1 cellular context compared by ENCODE assay signal in genomic region chr10:124916585-124917167, GRCh38.
TF ChIP-seq lines count a peak whose summit lies in the region.

No MANE protein-coding gene starts in this region.

TF ChIP-seq in HepG2, 621 proteins besides CTCF, POLR2A, EP300 and RAD21 (continued from another document and continues in another):
- TF ChIP-seq ZBTB8A (CRISPR knock-in tag; IDR thresholded peaks at IDR 0.05; ENCODE audit: borderline replicate concordance, low read depth) (no peak), SP1 (IDR thresholded peaks at IDR 0.05) (no peak), SP1 (CRISPR knock-in tag; IDR thresholded peaks at IDR 0.05) (peak; percentile 50; the same call in 1 of the 2 replicates), ZC3H13 (CRISPR knock-in tag; IDR thresholded peaks at IDR 0.05) (peak; percentile 59; the same call in 1 of the 2 replicates), KMT2A (CRISPR knock-in tag; IDR thresholded peaks at IDR 0.05) (peak; percentile 93), ZBTB14 (CRISPR knock-in tag; IDR thresholded peaks at IDR 0.05) (peak; percentile 99), ZBTB25 (CRISPR knock-in tag; IDR thresholded peaks at IDR 0.05) (peak; percentile 62; the same call in 1 of the 2 replicates), ZNF564 (CRISPR knock-in tag; IDR thresholded peaks at IDR 0.05) (peak; percentile 79; the same call in 1 of the 2 replicates), GTF3A (CRISPR knock-in tag; conservative IDR thresholded peaks at IDR 0.05) (no peak), HOXA5 (CRISPR knock-in tag; IDR thresholded peaks at IDR 0.05) (peak; percentile 67), JUNB (CRISPR knock-in tag; IDR thresholded peaks at IDR 0.05; ENCODE audit: borderline replicate concordance) (no peak; the same call in 1 of the 2 replicates), TFE3 (CRISPR knock-in tag; IDR thresholded peaks at IDR 0.05) (peak; percentile 36; the same call in 1 of the 2 replicates), ZNF687 (CRISPR knock-in tag; IDR thresholded peaks at IDR 0.05) (peak; percentile 76), EED (CRISPR knock-in tag; IDR thresholded peaks at IDR 0.05) (0 out of 2 replicates have a peak, but pooled peaks have one; percentile 63), KLF12 (CRISPR knock-in tag; IDR thresholded peaks at IDR 0.05; ENCODE audit: borderline replicate concordance) (0 out of 2 replicates have a peak, but pooled peaks have one; percentile 61), DR1 (CRISPR knock-in tag; IDR thresholded peaks at IDR 0.05) (peak; percentile 75), ZNF724P (CRISPR knock-in tag; IDR thresholded peaks at IDR 0.05; ENCODE audit: borderline replicate concordance) (peak; percentile 81), KAT8 (CRISPR knock-in tag; IDR thresholded peaks at IDR 0.05) (peak; percentile 92), ZSCAN20 (CRISPR knock-in tag; IDR thresholded peaks at IDR 0.05; ENCODE audit: borderline replicate concordance) (0 out of 2 replicates have a peak, but pooled peaks have one; percentile 70), SAFB2 (CRISPR knock-in tag; IDR thresholded peaks at IDR 0.05; ENCODE audit: borderline replicate concordance, low read depth) (no peak; the same call in 1 of the 2 replicates), RFX5 (IDR thresholded peaks at IDR 0.05; ENCODE audit: low read depth, low read length) (peak; percentile 70), GATAD1 (CRISPR knock-in tag; IDR thresholded peaks at IDR 0.05) (peak; percentile 92), ZBTB7B (CRISPR knock-in tag; IDR thresholded peaks at IDR 0.05) (peak; percentile 50; the same call in 1 of the 2 replicates), HDAC1 (CRISPR knock-in tag; IDR thresholded peaks at IDR 0.05) (peak; percentile 76), SIN3B (IDR thresholded peaks at IDR 0.05; ENCODE audit: low read length) (peak; percentile 20; the same call in 1 of the 2 replicates), ZNF782 (CRISPR knock-in tag; IDR thresholded peaks at IDR 0.05; ENCODE audit: borderline replicate concordance) (no peak), ZNF776 (CRISPR knock-in tag; IDR thresholded peaks at IDR 0.05) (peak; percentile 61; the same call in 1 of the 2 replicates), ZNF251 (CRISPR knock-in tag; IDR thresholded peaks at IDR 0.05) (no peak), ZNF781 (CRISPR knock-in tag; IDR thresholded peaks at IDR 0.05; ENCODE audit: borderline replicate concordance, not compliant biosample characterization) (no peak), KDM4B (CRISPR knock-in tag; IDR thresholded peaks at IDR 0.05) (no peak), MTA1 (CRISPR knock-in tag; IDR thresholded peaks at IDR 0.05; ENCODE audit: borderline replicate concordance) (peak; percentile 60; the same call in 1 of the 2 replicates), FOXP4 (CRISPR knock-in tag; IDR thresholded peaks at IDR 0.05) (no peak), ZNF207 (IDR thresholded peaks at IDR 0.05; ENCODE audit: borderline replicate concordance) (no peak), FOXC1 (CRISPR knock-in tag; IDR thresholded peaks at IDR 0.05; ENCODE audit: borderline replicate concordance) (peak; percentile 79)
- TF ChIP-seq, protein P1, sequence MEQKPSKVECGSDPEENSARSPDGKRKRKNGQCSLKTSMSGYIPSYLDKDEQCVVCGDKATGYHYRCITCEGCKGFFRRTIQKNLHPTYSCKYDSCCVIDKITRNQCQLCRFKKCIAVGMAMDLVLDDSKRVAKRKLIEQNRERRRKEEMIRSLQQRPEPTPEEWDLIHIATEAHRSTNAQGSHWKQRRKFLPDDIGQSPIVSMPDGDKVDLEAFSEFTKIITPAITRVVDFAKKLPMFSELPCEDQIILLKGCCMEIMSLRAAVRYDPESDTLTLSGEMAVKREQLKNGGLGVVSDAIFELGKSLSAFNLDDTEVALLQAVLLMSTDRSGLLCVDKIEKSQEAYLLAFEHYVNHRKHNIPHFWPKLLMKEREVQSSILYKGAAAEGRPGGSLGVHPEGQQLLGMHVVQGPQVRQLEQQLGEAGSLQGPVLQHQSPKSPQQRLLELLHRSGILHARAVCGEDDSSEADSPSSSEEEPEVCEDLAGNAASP (CRISPR knock-in tag; IDR thresholded peaks at IDR 0.05; ENCODE audit: borderline replicate concordance) = peak; percentile 51; the same call in 1 of the 2 replicates
- TF ChIP-seq, protein P2, sequence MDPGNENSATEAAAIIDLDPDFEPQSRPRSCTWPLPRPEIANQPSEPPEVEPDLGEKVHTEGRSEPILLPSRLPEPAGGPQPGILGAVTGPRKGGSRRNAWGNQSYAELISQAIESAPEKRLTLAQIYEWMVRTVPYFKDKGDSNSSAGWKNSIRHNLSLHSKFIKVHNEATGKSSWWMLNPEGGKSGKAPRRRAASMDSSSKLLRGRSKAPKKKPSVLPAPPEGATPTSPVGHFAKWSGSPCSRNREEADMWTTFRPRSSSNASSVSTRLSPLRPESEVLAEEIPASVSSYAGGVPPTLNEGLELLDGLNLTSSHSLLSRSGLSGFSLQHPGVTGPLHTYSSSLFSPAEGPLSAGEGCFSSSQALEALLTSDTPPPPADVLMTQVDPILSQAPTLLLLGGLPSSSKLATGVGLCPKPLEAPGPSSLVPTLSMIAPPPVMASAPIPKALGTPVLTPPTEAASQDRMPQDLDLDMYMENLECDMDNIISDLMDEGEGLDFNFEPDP (CRISPR knock-in tag; conservative IDR thresholded peaks at IDR 0.05) = no peak; the same call in 1 of the 2 replicates
- TF ChIP-seq, protein P3, sequence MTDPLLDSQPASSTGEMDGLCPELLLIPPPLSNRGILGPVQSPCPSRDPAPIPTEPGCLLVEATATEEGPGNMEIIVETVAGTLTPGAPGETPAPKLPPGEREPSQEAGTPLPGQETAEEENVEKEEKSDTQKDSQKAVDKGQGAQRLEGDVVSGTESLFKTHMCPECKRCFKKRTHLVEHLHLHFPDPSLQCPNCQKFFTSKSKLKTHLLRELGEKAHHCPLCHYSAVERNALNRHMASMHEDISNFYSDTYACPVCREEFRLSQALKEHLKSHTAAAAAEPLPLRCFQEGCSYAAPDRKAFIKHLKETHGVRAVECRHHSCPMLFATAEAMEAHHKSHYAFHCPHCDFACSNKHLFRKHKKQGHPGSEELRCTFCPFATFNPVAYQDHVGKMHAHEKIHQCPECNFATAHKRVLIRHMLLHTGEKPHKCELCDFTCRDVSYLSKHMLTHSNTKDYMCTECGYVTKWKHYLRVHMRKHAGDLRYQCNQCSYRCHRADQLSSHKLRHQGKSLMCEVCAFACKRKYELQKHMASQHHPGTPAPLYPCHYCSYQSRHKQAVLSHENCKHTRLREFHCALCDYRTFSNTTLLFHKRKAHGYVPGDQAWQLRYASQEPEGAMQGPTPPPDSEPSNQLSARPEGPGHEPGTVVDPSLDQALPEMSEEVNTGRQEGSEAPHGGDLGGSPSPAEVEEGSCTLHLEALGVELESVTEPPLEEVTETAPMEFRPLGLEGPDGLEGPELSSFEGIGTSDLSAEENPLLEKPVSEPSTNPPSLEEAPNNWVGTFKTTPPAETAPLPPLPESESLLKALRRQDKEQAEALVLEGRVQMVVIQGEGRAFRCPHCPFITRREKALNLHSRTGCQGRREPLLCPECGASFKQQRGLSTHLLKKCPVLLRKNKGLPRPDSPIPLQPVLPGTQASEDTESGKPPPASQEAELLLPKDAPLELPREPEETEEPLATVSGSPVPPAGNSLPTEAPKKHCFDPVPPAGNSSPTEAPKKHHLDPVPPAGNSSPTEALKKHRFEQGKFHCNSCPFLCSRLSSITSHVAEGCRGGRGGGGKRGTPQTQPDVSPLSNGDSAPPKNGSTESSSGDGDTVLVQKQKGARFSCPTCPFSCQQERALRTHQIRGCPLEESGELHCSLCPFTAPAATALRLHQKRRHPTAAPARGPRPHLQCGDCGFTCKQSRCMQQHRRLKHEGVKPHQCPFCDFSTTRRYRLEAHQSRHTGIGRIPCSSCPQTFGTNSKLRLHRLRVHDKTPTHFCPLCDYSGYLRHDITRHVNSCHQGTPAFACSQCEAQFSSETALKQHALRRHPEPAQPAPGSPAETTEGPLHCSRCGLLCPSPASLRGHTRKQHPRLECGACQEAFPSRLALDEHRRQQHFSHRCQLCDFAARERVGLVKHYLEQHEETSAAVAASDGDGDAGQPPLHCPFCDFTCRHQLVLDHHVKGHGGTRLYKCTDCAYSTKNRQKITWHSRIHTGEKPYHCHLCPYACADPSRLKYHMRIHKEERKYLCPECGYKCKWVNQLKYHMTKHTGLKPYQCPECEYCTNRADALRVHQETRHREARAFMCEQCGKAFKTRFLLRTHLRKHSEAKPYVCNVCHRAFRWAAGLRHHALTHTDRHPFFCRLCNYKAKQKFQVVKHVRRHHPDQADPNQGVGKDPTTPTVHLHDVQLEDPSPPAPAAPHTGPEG (CRISPR knock-in tag; IDR thresholded peaks at IDR 0.05) = peak; percentile 85; the same call in 1 of the 2 replicates
- TF ChIP-seq, protein P4, sequence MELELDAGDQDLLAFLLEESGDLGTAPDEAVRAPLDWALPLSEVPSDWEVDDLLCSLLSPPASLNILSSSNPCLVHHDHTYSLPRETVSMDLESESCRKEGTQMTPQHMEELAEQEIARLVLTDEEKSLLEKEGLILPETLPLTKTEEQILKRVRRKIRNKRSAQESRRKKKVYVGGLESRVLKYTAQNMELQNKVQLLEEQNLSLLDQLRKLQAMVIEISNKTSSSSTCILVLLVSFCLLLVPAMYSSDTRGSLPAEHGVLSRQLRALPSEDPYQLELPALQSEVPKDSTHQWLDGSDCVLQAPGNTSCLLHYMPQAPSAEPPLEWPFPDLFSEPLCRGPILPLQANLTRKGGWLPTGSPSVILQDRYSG (CRISPR knock-in tag; IDR thresholded peaks at IDR 0.05) = peak; percentile 63; the same call in 1 of the 2 replicates
